In the genomic region with DNA sequence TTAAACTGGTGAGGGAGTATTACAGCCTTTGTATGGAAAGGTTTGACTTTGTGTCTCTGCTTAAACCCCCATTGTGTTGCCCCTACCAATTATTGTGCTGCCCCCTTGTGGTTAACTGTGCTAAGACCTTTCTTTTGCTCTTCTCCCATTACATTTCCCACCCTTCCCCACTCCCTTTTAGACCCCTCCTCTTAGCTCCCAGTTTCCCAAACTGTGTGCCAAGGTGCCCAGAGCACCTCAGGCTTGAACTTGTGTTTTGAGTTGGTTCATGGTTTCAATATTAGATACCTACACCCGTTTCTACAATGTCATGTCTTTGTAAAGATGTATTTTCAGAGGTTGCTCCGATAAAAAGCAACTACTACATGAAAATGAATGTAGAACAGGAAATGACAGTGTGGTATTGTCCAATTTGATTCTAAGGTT, we compare ENCODE assay signal across 9 cellular contexts. TPM values are rescaled to one million over a fixed set of nuclear protein-coding genes. Genes with fewer than 3 reads are reported as not detected.
DNase-seq lines count a peak whose midpoint lies in the region; ATAC-seq and TF ChIP-seq lines count a peak whose summit lies in the region.
"Had no signal": no experiment of that assay in that cellular context is flagged by ENCODE, and none has a peak within 500 bp of the region (broad histone marks: within the 10 kb centered on the region; RNA-seq: fewer than 3 reads in every experiment).

No MANE protein-coding gene starts in this region.

- peaks cover 7% of the 10 kb centered on the region for H3K9me3 Mint-ChIP-seq in activated naive CD8-positive, alpha-beta T cell treated with anti-CD3 and anti-CD28 coated beads, Interleukin-2, amount 50 U/mL, for 24 hours

- H3K36me3 ChIP-seq in MM.1S (replicated peaks; ENCODE audit: insufficient read depth, low read length), result no peaks in the 10 kb centered on the region
- H3K36me3 ChIP-seq in SJCRH30, result no peaks in the 10 kb centered on the region

- H2AFZ ChIP-seq in MM.1S (ENCODE audit: low read length), result no peak overlapping the region

- DNase-seq in ELF-1 (ENCODE audit: low read depth, low spot score), result peak; percentile 78
- DNase-seq in MM.1S, result peak; percentile 43
- DNase-seq in SJCRH30, result peak; percentile 64 to 87
- peak; percentile 57 for DNase-seq in activated naive CD8-positive, alpha-beta T cell treated with anti-CD3 and anti-CD28 coated beads, Interleukin-2, amount 50 U/mL, for 24 hours
- peak; percentile 70 for DNase-seq in iPS-NIHi7 (ENCODE audit: extremely low spot score)
- peak; percentile 27 to 69 for DNase-seq in stimulated activated CD4-positive, alpha-beta T cell treated with anti-CD3 and anti-CD28 coated beads, Interleukin-2, amount 100 ng/mL, for 24 hours

- no peak overlapping the region for H3K4me3 Mint-ChIP-seq in activated naive CD8-positive, alpha-beta T cell treated with anti-CD3 and anti-CD28 coated beads, Interleukin-2, amount 50 U/mL, for 24 hours
- H3K4me3 Mint-ChIP-seq: dendritic cell treated with granulocyte-macrophage colony-stimulating factor and Interleukin-4, amounts not matched to agents 40 ng/mL and 50 ng/mL, for 4 days had no signal

- ATAC-seq in activated naive CD8-positive, alpha-beta T cell treated with anti-CD3 and anti-CD28 coated beads, Interleukin-2, amount 50 U/mL, for 24 hours, result no peak
- ATAC-seq in GM18907 (IDR thresholded peaks at IDR 0.05; ENCODE audit: unreplicated experiment) (no peak), HG03159 (IDR thresholded peaks at IDR 0.05; ENCODE audit: unreplicated experiment) (no peak)

- H3K27me3 ChIP-seq in MM.1S (replicated peaks; ENCODE audit: insufficient read depth, low read length), result no peaks in the 10 kb centered on the region
- H3K27me3 ChIP-seq in SJCRH30, result no peaks in the 10 kb centered on the region

- peak; percentile 77 for TF ChIP-seq CTCF in MM.1S (IDR thresholded peaks at IDR 0.05; ENCODE audit: low read length)

- peaks cover 20% of the 10 kb centered on the region for H3K36me3 Mint-ChIP-seq in activated naive CD8-positive, alpha-beta T cell treated with anti-CD3 and anti-CD28 coated beads, Interleukin-2, amount 50 U/mL, for 24 hours (ENCODE audit: low read depth)

- H3K4me1 Mint-ChIP-seq in activated naive CD8-positive, alpha-beta T cell treated with anti-CD3 and anti-CD28 coated beads, Interleukin-2, amount 50 U/mL, for 24 hours, result peaks cover 40% of the 10 kb centered on the region

- no peak overlapping the region for H3K4me3 ChIP-seq in MM.1S (ENCODE audit: low read length)
- H3K4me3 ChIP-seq in SJCRH30, result no peak overlapping the region

- H3K27ac ChIP-seq in MM.1S (ENCODE audit: low read length), result no peak overlapping the region
- no peak overlapping the region for H3K27ac ChIP-seq in SJCRH30

- H3K9me2 ChIP-seq in MM.1S (replicated peaks; ENCODE audit: insufficient read depth, low read length), result no peaks in the 10 kb centered on the region

- peaks cover 28% of the 10 kb centered on the region for H3F3A ChIP-seq in MM.1S (ENCODE audit: insufficient read depth, low read length)

- no peaks in the 10 kb centered on the region for H4K20me1 ChIP-seq in MM.1S (ENCODE audit: insufficient read depth, low read length)

- no peak overlapping the region for H3K4me2 ChIP-seq in MM.1S (ENCODE audit: low read depth, low read length)

- H3K9me3 ChIP-seq in MM.1S (replicated peaks; ENCODE audit: insufficient read depth, low read length) (no peaks in the 10 kb centered on the region), SJCRH30 (replicated peaks) (no peaks in the 10 kb centered on the region)

- no peak overlapping the region for H3K9ac ChIP-seq in MM.1S (ENCODE audit: low read length)

- H3K27ac Mint-ChIP-seq in activated naive CD8-positive, alpha-beta T cell treated with anti-CD3 and anti-CD28 coated beads, Interleukin-2, amount 50 U/mL, for 24 hours, result no peak overlapping the region
- H3K27ac Mint-ChIP-seq: dendritic cell treated with granulocyte-macrophage colony-stimulating factor and Interleukin-4, amounts not matched to agents 40 ng/mL and 50 ng/mL, for 4 days had no signal

- peaks cover 26% of the 10 kb centered on the region for H3K4me1 ChIP-seq in MM.1S (ENCODE audit: low read length)
- H3K4me1 ChIP-seq in SJCRH30, result no peaks in the 10 kb centered on the region

- no peaks in the 10 kb centered on the region for H3K27me3 Mint-ChIP-seq in activated naive CD8-positive, alpha-beta T cell treated with anti-CD3 and anti-CD28 coated beads, Interleukin-2, amount 50 U/mL, for 24 hours
- H3K27me3 Mint-ChIP-seq: dendritic cell treated with granulocyte-macrophage colony-stimulating factor and Interleukin-4, amounts not matched to agents 40 ng/mL and 50 ng/mL, for 4 days had no signal

- peaks cover 36% of the 10 kb centered on the region for H3K79me2 ChIP-seq in MM.1S (ENCODE audit: low read length)

RNA-seq across cellular contexts. Expression of gene JAK2, which starts 2.9 kb away (rescaled TPM):
- 3.7 TPM in 2 replicates for total RNA-seq in SJCRH30 (2014; rRNA removed; shearing (Covaris generic))
